2 cellular contexts compared by ENCODE assay signal in genomic region chr20:1429143-1429728, GRCh38.
TF ChIP-seq lines count a peak whose summit lies in the region.

No MANE protein-coding gene starts in this region.

TF ChIP-seq in HEK293, 187 proteins besides CTCF, POLR2A, EP300 and RAD21:
- TF ChIP-seq KLF1 (tag by site-specific recombination; IDR thresholded peaks at IDR 0.05) (peak; percentile 48), ZNF596 (tag by site-specific recombination; IDR thresholded peaks at IDR 0.05) (no peak)

TF ChIP-seq in K562, 482 proteins besides CTCF, POLR2A, EP300 and RAD21:
- TF ChIP-seq CTCFL (IDR thresholded peaks at IDR 0.05; ENCODE audit: borderline replicate concordance, insufficient read depth, low read depth, low read length, poor library complexity, severe bottlenecking) (no peak), NR2C2 (CRISPR knock-in tag; IDR thresholded peaks at IDR 0.05) (no peak), NR2C2 (tag; IDR thresholded peaks at IDR 0.05) (0 out of 2 replicates have a peak, but pooled peaks have one; percentile 27)
